ENCODE assay signal across 10 cellular contexts in genomic region chr2:207765960-207766582, GRCh38. TPM values are rescaled to one million over a fixed set of nuclear protein-coding genes. Genes with fewer than 3 reads are reported as not detected.
DNase-seq lines count a peak whose midpoint lies in the region; ATAC-seq, FAIRE-seq and TF ChIP-seq lines count a peak whose summit lies in the region.
"Had no signal": no experiment of that assay in that cellular context is flagged by ENCODE, and none has a peak within 500 bp of the region (broad histone marks: within the 10 kb centered on the region; RNA-seq: fewer than 3 reads in every experiment).

No MANE protein-coding gene starts in this region.

- H3K27me3 ChIP-seq in astrocyte (ENCODE audit: insufficient read depth, low read length) (peaks cover 4% of the 10 kb centered on the region), lower lobe of right lung (ENCODE audit: low read depth) (no peaks in the 10 kb centered on the region), upper lobe of right lung (no peaks in the 10 kb centered on the region)

- no peak overlapping the region for H3K9ac ChIP-seq in astrocyte (ENCODE audit: low read length)

- H3K27ac ChIP-seq in astrocyte (ENCODE audit: low read depth, low read length) (no peak overlapping the region), lower lobe of right lung (no peak overlapping the region), upper lobe of right lung (peak overlapping the region; percentile 31)

- H3K9me3 Mint-ChIP-seq in natural killer cell (no peaks in the 10 kb centered on the region), astrocyte (ENCODE audit: unreplicated experiment) (peaks cover 2% of the 10 kb centered on the region)
- H3K9me3 Mint-ChIP-seq in natural killer cell treated with Interleukin-12 subunit alpha and Interleukin-12 subunit beta and Interleukin-15 and Interleukin-18, amount 100 ng/mL, for 72 hours = no peaks in the 10 kb centered on the region

- H4K20me1 ChIP-seq in astrocyte (ENCODE audit: insufficient read depth, low read length) = peaks cover 7% of the 10 kb centered on the region

- H3K4me3 Mint-ChIP-seq in natural killer cell (peak overlapping the region; percentile 90), astrocyte (ENCODE audit: unreplicated experiment) (peak overlapping the region; percentile 28)
- H3K4me3 Mint-ChIP-seq in natural killer cell treated with Interleukin-12 subunit alpha and Interleukin-12 subunit beta and Interleukin-15 and Interleukin-18, amount 100 ng/mL, for 72 hours = no peak overlapping the region

- TF ChIP-seq CTCF in natural killer cell (IDR thresholded peaks at IDR 0.05) (no peak), astrocyte (IDR thresholded peaks at IDR 0.05; ENCODE audit: insufficient read depth, low read depth, low read length) (no peak), lower lobe of right lung (IDR thresholded peaks at IDR 0.05) (no peak), upper lobe of right lung (IDR thresholded peaks at IDR 0.05) (no peak)

- H2AFZ ChIP-seq in astrocyte (ENCODE audit: low read depth, low read length) = no peak overlapping the region

- H3K36me3 ChIP-seq in astrocyte (ENCODE audit: insufficient read depth, low read length) = no peaks in the 10 kb centered on the region
- peaks cover 42% of the 10 kb centered on the region for H3K36me3 ChIP-seq in lower lobe of right lung
- H3K36me3 ChIP-seq in upper lobe of right lung = peaks cover 33% of the 10 kb centered on the region

- peak overlapping the region; percentile 17 for H3K4me3 ChIP-seq in astrocyte (ENCODE audit: insufficient read depth, low read depth, low read length)
- peak overlapping the region; percentile 84 for H3K4me3 ChIP-seq in lower lobe of right lung
- peak overlapping the region; percentile 63 for H3K4me3 ChIP-seq in upper lobe of right lung

- H3K4me1 ChIP-seq in astrocyte (ENCODE audit: insufficient read depth, low read length) (peaks cover 9% of the 10 kb centered on the region), lower lobe of right lung (peaks cover 46% of the 10 kb centered on the region), upper lobe of right lung (peaks cover 21% of the 10 kb centered on the region)

- intact Hi-C loops in natural killer cell (cut with micrococcal nuclease) (no loop called here), lower lobe of right lung (cut with DNase I) (loop anchor here (10.0 kb wide), 1 partner anchor 269 kb away; no protein-coding TSS in a partner anchor), upper lobe of right lung (cut with DNase I) (no loop called here)

- no peak for ATAC-seq in natural killer cell
- no peak for ATAC-seq in natural killer cell treated with Interleukin-12 subunit alpha and Interleukin-12 subunit beta and Interleukin-15 and Interleukin-18, amount 100 ng/mL, for 72 hours
- ATAC-seq in lower lobe of right lung = no peak
- ATAC-seq in upper lobe of right lung = no peak
- ATAC-seq in esophagus mucosa = no peak
- ATAC-seq: activated CD8-positive, alpha-beta T cell treated with anti-CD3 and anti-CD28 coated beads for 36 hours had no signal

- H3K27ac Mint-ChIP-seq in natural killer cell = no peak overlapping the region
- H3K27ac Mint-ChIP-seq in natural killer cell treated with Interleukin-12 subunit alpha and Interleukin-12 subunit beta and Interleukin-15 and Interleukin-18, amount 100 ng/mL, for 72 hours = no peak overlapping the region
- no peak overlapping the region for H3K27ac Mint-ChIP-seq in astrocyte (ENCODE audit: unreplicated experiment)
- H3K27ac Mint-ChIP-seq: activated CD8-positive, alpha-beta T cell treated with anti-CD3 and anti-CD28 coated beads for 36 hours had no signal

- H3K79me2 ChIP-seq in astrocyte (ENCODE audit: insufficient read depth, low read length) = peaks cover 10% of the 10 kb centered on the region

- FAIRE-seq in astrocyte (lab: Jason Lieb, UNC) = no peak

- H3K4me2 ChIP-seq in astrocyte (ENCODE audit: low read length) = peak overlapping the region; percentile 95

- H3K27me3 Mint-ChIP-seq in natural killer cell (ENCODE audit: low read depth in 2 of 2) (peaks cover 19 to 26% of the 10 kb centered on the region in 2 donors), astrocyte (ENCODE audit: low read depth, unreplicated experiment) (peaks cover 2% of the 10 kb centered on the region)
- H3K27me3 Mint-ChIP-seq in natural killer cell treated with Interleukin-12 subunit alpha and Interleukin-12 subunit beta and Interleukin-15 and Interleukin-18, amount 100 ng/mL, for 72 hours = peaks cover 16 to 18% of the 10 kb centered on the region in 2 donors

- DNase-seq in natural killer cell = no peak
- DNase-seq in natural killer cell treated with Interleukin-12 subunit alpha and Interleukin-12 subunit beta and Interleukin-15 and Interleukin-18, amount 100 ng/mL, for 72 hours (ENCODE audit: low spot score) = no peak
- DNase-seq in astrocyte (ENCODE audit: low read depth) = no peak
- no peak for DNase-seq in lower lobe of right lung
- DNase-seq in upper lobe of right lung = no peak
- no peak for DNase-seq in ecto neural progenitor cell (ENCODE audit: low spot score)
- no peak for DNase-seq in cerebellar nuclear complex (lab: John Stamatoyannopoulos, UW)
- DNase-seq: NCI-H2171 had no signal

- H3K36me3 Mint-ChIP-seq in natural killer cell (no peaks in the 10 kb centered on the region), astrocyte (ENCODE audit: low read depth, unreplicated experiment) (peaks cover 3% of the 10 kb centered on the region)
- H3K36me3 Mint-ChIP-seq in natural killer cell treated with Interleukin-12 subunit alpha and Interleukin-12 subunit beta and Interleukin-15 and Interleukin-18, amount 100 ng/mL, for 72 hours = no peaks in the 10 kb centered on the region

- H3K9me3 ChIP-seq in astrocyte (ENCODE audit: insufficient read depth, low read depth, low read length) (no peaks in the 10 kb centered on the region), lower lobe of right lung (no peaks in the 10 kb centered on the region), upper lobe of right lung (no peaks in the 10 kb centered on the region)

- peaks cover 29 to 34% of the 10 kb centered on the region in 2 donors for H3K4me1 Mint-ChIP-seq in natural killer cell
- peaks cover 14 to 19% of the 10 kb centered on the region in 2 donors for H3K4me1 Mint-ChIP-seq in natural killer cell treated with Interleukin-12 subunit alpha and Interleukin-12 subunit beta and Interleukin-15 and Interleukin-18, amount 100 ng/mL, for 72 hours (ENCODE audit: low read depth in 2 of 2)
- H3K4me1 Mint-ChIP-seq in astrocyte (ENCODE audit: low read depth, unreplicated experiment) = peaks cover 7% of the 10 kb centered on the region

RNA-seq across cellular contexts. Expression of gene FZD5, which starts 3.6 kb away (rescaled TPM):
- total RNA-seq in natural killer cell = 1 to 10 TPM in 1 of 3 donors, under 1 TPM in 2; 0.38 to 1.0 (median 0.42) TPM
- under 1 TPM; 0.45 to 0.88 TPM for total RNA-seq in natural killer cell treated with Interleukin-12 subunit alpha and Interleukin-12 subunit beta and Interleukin-15 and Interleukin-18, amount 100 ng/mL, for 72 hours
- 3.2 and 3.7 TPM in 2 replicates for total RNA-seq in astrocyte
- total RNA-seq in lower lobe of right lung = 37.1 TPM
- 42.5 TPM for total RNA-seq in upper lobe of right lung
- total RNA-seq in esophagus mucosa = 11.8 TPM

RNA-seq across cellular contexts. Expression of gene CCNYL1, which starts 54.6 kb away (rescaled TPM):
- total RNA-seq in natural killer cell = 10 to 100 TPM in 2 of 3 donors, 1 to 10 TPM in 1; 7.9 to 11.7 (median 10.2) TPM
- 1 to 10 TPM; 5.7 to 6.9 TPM for total RNA-seq in natural killer cell treated with Interleukin-12 subunit alpha and Interleukin-12 subunit beta and Interleukin-15 and Interleukin-18, amount 100 ng/mL, for 72 hours
- 26.2 and 35.2 TPM in 2 replicates for total RNA-seq in astrocyte
- total RNA-seq in lower lobe of right lung = 25.6 TPM
- 25.7 TPM for total RNA-seq in upper lobe of right lung
- total RNA-seq in esophagus mucosa = 19.0 TPM

Comparison
In these comparisons a context has a peak if more than half of its experiments do, and no peak if none do; other contexts are left out.
1. H3K4me3 ChIP-seq: peak in every context shown above with its lines; median percentile 84 in lower lobe of right lung; 63 in upper lobe of right lung; 17 in astrocyte.